Comparison of ENCODE assay signal across 9 cellular contexts in the genomic region with DNA sequence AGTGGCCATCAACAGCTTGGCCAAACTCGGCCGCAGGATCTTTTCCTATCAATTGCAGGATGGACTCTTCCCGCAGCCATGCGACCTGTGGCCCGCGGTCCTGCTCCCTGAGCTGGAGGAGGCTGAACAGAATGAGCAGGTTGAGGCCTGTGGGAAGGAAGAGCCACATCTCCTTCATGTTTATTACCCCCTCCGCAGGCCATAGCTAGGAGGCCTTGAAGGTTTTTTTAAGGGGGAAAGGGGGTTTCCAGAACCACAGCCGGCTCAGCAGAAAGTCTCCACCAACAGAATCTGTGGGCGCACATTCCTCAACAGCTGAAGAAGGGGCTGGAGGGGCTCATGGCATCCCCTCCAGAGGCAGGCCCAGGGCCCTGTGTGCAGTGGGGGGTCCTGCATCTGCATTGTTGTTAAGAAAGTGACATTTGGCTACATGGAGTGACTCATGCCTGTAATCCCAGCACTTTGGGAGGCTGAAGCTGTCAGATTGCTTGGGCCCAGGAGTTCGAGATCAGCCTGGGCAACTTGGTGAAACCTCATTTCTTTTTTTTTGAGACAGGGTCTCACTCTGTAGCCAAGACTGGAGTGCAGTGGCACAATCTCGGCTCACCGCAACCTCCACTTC. TPM values are rescaled to one million over a fixed set of nuclear protein-coding genes. Genes with fewer than 3 reads are reported as not detected.
A peak's percentile ranks its signal among the peaks of the same experiment; 100 is the strongest.
DNase-seq lines count a peak whose midpoint lies in the region; ATAC-seq, FAIRE-seq and TF ChIP-seq lines count a peak whose summit lies in the region.
"Had no signal": no experiment of that assay in that cellular context is flagged by ENCODE, and none has a peak within 500 bp of the region (broad histone marks: within the 10 kb centered on the region; RNA-seq: fewer than 3 reads in every experiment).

No MANE protein-coding gene starts in this region.

- FAIRE-seq in GM12878 (lab: Jason Lieb, UNC), result no peak

- no peaks in the 10 kb centered on the region for H3K27me3 ChIP-seq in CD8-positive, alpha-beta T cell (ENCODE audit: insufficient read depth, low read length)
- no peaks in the 10 kb centered on the region for H3K27me3 ChIP-seq in HCT116 (ENCODE audit: insufficient read depth, low read length)
- no peaks in the 10 kb centered on the region for H3K27me3 ChIP-seq in GM12878 (replicated peaks in 1 of 2; ENCODE audit: control insufficient read depth in 2 of 2, insufficient read depth in 2 of 2, low read length in 1 of 2)

- no peak for TF ChIP-seq EP300 in GM12878 (IDR thresholded peaks at IDR 0.05; ENCODE audit: borderline replicate concordance in 1 of 2, control insufficient read depth in 1 of 2, low read depth in 2 of 2, low read length in 2 of 2)

- in situ Hi-C loops in GM12878 (cut with MboI), result no loop called here

- SMC1A ChIA-PET in GM12878 (lab: Charles Lee; ENCODE audit: uncharacterized antibody, unreplicated experiment), result no interaction called here

- peak in 4 of 7 experiments; percentile 14 to 52 (median 38) for DNase-seq in CD8-positive, alpha-beta T cell
- DNase-seq in HCT116 (ENCODE audit: low read depth, low spot score) (no peak), GM12878 (ENCODE audit: low read depth, low spot score) (no peak), NCI-H146 (lab: John Stamatoyannopoulos, UW) (no peak)
- DNase-seq in natural killer cell treated with Interleukin-12 subunit alpha and Interleukin-12 subunit beta and Interleukin-15 and Interleukin-18, amount 100 ng/mL, for 72 hours (ENCODE audit: low spot score), result no peak
- DNase-seq in activated effector memory CD4-positive, alpha-beta T cell treated with Interleukin-2 at 50 U/mL for 16 hours, result no peak
- DNase-seq: NCI-H345 had no signal

- H3K4me3 ChIP-seq in CD8-positive, alpha-beta T cell (ENCODE audit: low read depth, low read length), result peak overlapping the region; percentile 46
- H3K4me3 ChIP-seq in HCT116 (replicated peaks in 1 of 2; ENCODE audit: low read depth in 1 of 2, low read length in 2 of 2) (peak overlapping the region; percentile 36 to 53), GM12878 (peak overlapping the region; percentile 76)

- TF ChIP-seq POLR2A in HCT116 (IDR thresholded peaks at IDR 0.05; ENCODE audit: borderline replicate concordance, extremely low read depth, insufficient read depth, insufficient read length) (no peak), GM12878 (IDR thresholded peaks at IDR 0.05; ENCODE audit: low read depth, low read length) (no peak)

- H3K9me3 ChIP-seq in CD8-positive, alpha-beta T cell (ENCODE audit: low read length), result no peaks in the 10 kb centered on the region
- H3K9me3 ChIP-seq in HCT116 (ENCODE audit: control insufficient read depth in 1 of 2, insufficient read depth in 1 of 2, low read depth in 1 of 2, low read length in 2 of 2), result no peaks in the 10 kb centered on the region
- H3K9me3 ChIP-seq in GM12878 (replicated peaks; ENCODE audit: control insufficient read depth, insufficient read depth, low read length), result no peaks in the 10 kb centered on the region

- WGBS in GM12878 (ENCODE audit: insufficient coverage, insufficient replicate concordance, low lambda C conversion rate, missing lambda C conversion rate), result 47% methylated on average over 12 of the region's 12 CpGs

- POLR2A ChIA-PET in CD8-positive, alpha-beta T cell (lab: Charles Lee), result interaction anchor here (0.6 kb wide), 2 partner anchors 51 to 417 kb away, joined by 3 to 4 read pairs; no protein-coding TSS in a partner anchor
- POLR2A ChIA-PET in HCT116 (lab: Charles Lee) (no interaction called here), GM12878 (lab: Charles Lee) (interaction anchor here (0.5 to 0.6 kb wide), 2 partner anchors 9 to 12 kb away, joined by 5 read pairs; no protein-coding TSS in a partner anchor)

- no peaks in the 10 kb centered on the region for H3K36me3 Mint-ChIP-seq in CD8-positive, alpha-beta T cell
- no peaks in the 10 kb centered on the region for H3K36me3 Mint-ChIP-seq in natural killer cell treated with Interleukin-12 subunit alpha and Interleukin-12 subunit beta and Interleukin-15 and Interleukin-18, amount 100 ng/mL, for 72 hours

- H2AFZ ChIP-seq in HCT116 (ENCODE audit: low read depth, low read length, poor library complexity, severe bottlenecking) (no peak overlapping the region), GM12878 (ENCODE audit: control insufficient read depth, low read depth, low read length) (peak overlapping the region; percentile 58)

- BruUV-seq in HCT116 (replicated peaks; lab: Mats Ljungman, UMichigan) (TSS peak; percentile 86), GM12878 (replicated peaks; lab: Mats Ljungman, UMichigan) (TSS peak; percentile 94)

- peak overlapping the region; percentile 92 for H3K27ac Mint-ChIP-seq in CD8-positive, alpha-beta T cell
- H3K27ac Mint-ChIP-seq in natural killer cell treated with Interleukin-12 subunit alpha and Interleukin-12 subunit beta and Interleukin-15 and Interleukin-18, amount 100 ng/mL, for 72 hours, result peak overlapping the region; percentile 70 to 73

- RAD21 ChIA-PET in HCT116 (lab: Charles Lee; ENCODE audit: low non-redundant PET in 1 of 2, low total read pairs in 2 of 2, uncharacterized antibody in 2 of 2, unreplicated experiment in 2 of 2), result no interaction called here
- RAD21 ChIA-PET in GM12878 (lab: Charles Lee; ENCODE audit: unreplicated experiment), result interaction anchor here (0.7 to 0.9 kb wide), 2 partner anchors 63 to 64 kb away, joined by 3 to 5 read pairs; no protein-coding TSS in a partner anchor

- H4K20me1 ChIP-seq in HCT116 (ENCODE audit: insufficient read depth) (no peaks in the 10 kb centered on the region), GM12878 (ENCODE audit: control insufficient read depth, insufficient read depth) (no peaks in the 10 kb centered on the region)

- H3K4me2 ChIP-seq in HCT116 (ENCODE audit: low read length) (peak overlapping the region; percentile 77), GM12878 (ENCODE audit: control insufficient read depth, insufficient read depth) (peak overlapping the region; percentile 79)

- no peaks in the 10 kb centered on the region for H3K79me2 ChIP-seq in HCT116 (ENCODE audit: insufficient read depth, low read length)
- no peaks in the 10 kb centered on the region for H3K79me2 ChIP-seq in GM12878 (ENCODE audit: control insufficient read depth, insufficient read depth, low read length)

- no peaks in the 10 kb centered on the region for H3K9me3 Mint-ChIP-seq in CD8-positive, alpha-beta T cell
- no peaks in the 10 kb centered on the region for H3K9me3 Mint-ChIP-seq in natural killer cell treated with Interleukin-12 subunit alpha and Interleukin-12 subunit beta and Interleukin-15 and Interleukin-18, amount 100 ng/mL, for 72 hours

- H3K4me1 Mint-ChIP-seq in CD8-positive, alpha-beta T cell (ENCODE audit: low read depth), result peaks cover 20% of the 10 kb centered on the region
- H3K4me1 Mint-ChIP-seq in natural killer cell treated with Interleukin-12 subunit alpha and Interleukin-12 subunit beta and Interleukin-15 and Interleukin-18, amount 100 ng/mL, for 72 hours (ENCODE audit: low read depth in 2 of 2), result peaks cover 5 to 8% of the 10 kb centered on the region in 2 donors

- H3K9ac ChIP-seq in HCT116 (ENCODE audit: low read length) (peak overlapping the region; percentile 47), GM12878 (ENCODE audit: control insufficient read depth, insufficient read depth, low read length) (peak overlapping the region; percentile 71)

- TF ChIP-seq CTCF in CD8-positive, alpha-beta T cell (IDR thresholded peaks at IDR 0.05), result no peak
- TF ChIP-seq CTCF in HCT116 (IDR thresholded peaks at IDR 0.05 in 2 of 3, conservative IDR thresholded peaks at IDR 0.05 in 1 of 3; ENCODE audit: borderline replicate concordance in 1 of 3, insufficient read depth in 1 of 3, low read depth in 2 of 3, low read length in 2 of 3), result no peak
- no peak for TF ChIP-seq CTCF in GM12878 (IDR thresholded peaks at IDR 0.05 in 2 of 3, conservative IDR thresholded peaks at IDR 0.05 in 1 of 3; ENCODE audit: control insufficient read depth in 2 of 3, extremely low read depth in 1 of 3, insufficient read depth in 1 of 3, low read depth in 3 of 3, low read length in 3 of 3)

- H3K4me1 ChIP-seq in CD8-positive, alpha-beta T cell (ENCODE audit: insufficient read depth, low read length), result peaks cover 26% of the 10 kb centered on the region
- H3K4me1 ChIP-seq in HCT116 (ENCODE audit: control insufficient read depth in 1 of 2, insufficient read depth in 2 of 2, low read length in 2 of 2) (peaks cover 4 to 26% of the 10 kb centered on the region in 2 experiments), GM12878 (ENCODE audit: control insufficient read depth, insufficient read depth, low read length) (peaks cover 10% of the 10 kb centered on the region)

- no peaks in the 10 kb centered on the region for H3K36me3 ChIP-seq in CD8-positive, alpha-beta T cell (ENCODE audit: insufficient read depth, low read length)
- H3K36me3 ChIP-seq in HCT116 (ENCODE audit: control insufficient read depth in 1 of 2, insufficient read depth in 2 of 2, low read length in 2 of 2) (no peaks in the 10 kb centered on the region), GM12878 (ENCODE audit: control insufficient read depth in 2 of 2, insufficient read depth in 2 of 2, low read length in 1 of 2) (no peaks in the 10 kb centered on the region)

- ATAC-seq in CD8-positive, alpha-beta T cell, result peak; percentile 70
- ATAC-seq in HCT116 (0 out of 2 replicates have a peak, but pooled peaks have one; percentile 2), GM12878 (peak; percentile 62), HG03342 (IDR thresholded peaks at IDR 0.05; ENCODE audit: unreplicated experiment) (no peak), HG03378 (IDR thresholded peaks at IDR 0.05; ENCODE audit: unreplicated experiment) (no peak)
- peak in 1 of 2 donors; percentile 3 for ATAC-seq in natural killer cell treated with Interleukin-12 subunit alpha and Interleukin-12 subunit beta and Interleukin-15 and Interleukin-18, amount 100 ng/mL, for 72 hours

- intact Hi-C loops in CD8-positive, alpha-beta T cell (cut with DNase I, micrococcal nuclease), result loop anchor here (1.0 to 5.0 kb wide), 3 partner anchors 25 to 48 kb away; a partner anchor contains a TSS
- intact Hi-C loops in HCT116 (cut with micrococcal nuclease), result no loop called here
- intact Hi-C loops in GM12878 (cut with micrococcal nuclease; ENCODE audit: unreplicated experiment), result loop anchor here (2.0 kb wide), 1 partner anchor 64 kb away; no protein-coding TSS in a partner anchor

- CTCF ChIA-PET in CD8-positive, alpha-beta T cell (lab: Charles Lee), result interaction anchor here (0.6 to 1.3 kb wide), 6 partner anchors 12 to 115 kb away, joined by 3 to 7 read pairs (median 4); no protein-coding TSS in a partner anchor
- CTCF ChIA-PET in HCT116 (lab: Charles Lee), result no interaction called here
- CTCF ChIA-PET in GM12878 (lab: Yijun Ruan, JAX), result interaction anchor here (1.3 to 1.4 kb wide), 4 partner anchors 28 to 66 kb away, joined by 3 to 5 read pairs (median 4); no protein-coding TSS in a partner anchor

- H3K27me3 Mint-ChIP-seq in CD8-positive, alpha-beta T cell (ENCODE audit: low read depth), result no peaks in the 10 kb centered on the region
- peaks cover 0 to 5% of the 10 kb centered on the region in 2 donors for H3K27me3 Mint-ChIP-seq in natural killer cell treated with Interleukin-12 subunit alpha and Interleukin-12 subunit beta and Interleukin-15 and Interleukin-18, amount 100 ng/mL, for 72 hours

- H3K4me3 Mint-ChIP-seq in CD8-positive, alpha-beta T cell, result peak overlapping the region; percentile 92
- peak overlapping the region; percentile 83 for H3K4me3 Mint-ChIP-seq in natural killer cell treated with Interleukin-12 subunit alpha and Interleukin-12 subunit beta and Interleukin-15 and Interleukin-18, amount 100 ng/mL, for 72 hours

- no peaks in the 10 kb centered on the region for H3K9me2 ChIP-seq in HCT116 (ENCODE audit: insufficient read depth)

- peak overlapping the region; percentile 23 for H3K27ac ChIP-seq in CD8-positive, alpha-beta T cell (ENCODE audit: low read depth, low read length)
- peak overlapping the region; percentile 42; the same call in 1 of the 2 replicates for H3K27ac ChIP-seq in HCT116 (ENCODE audit: low read depth, low read length)
- H3K27ac ChIP-seq in GM12878 (ENCODE audit: control insufficient read depth, insufficient read depth), result peak overlapping the region; percentile 47

- TF ChIP-seq RAD21 in HCT116 (IDR thresholded peaks at IDR 0.05; ENCODE audit: low read depth), result no peak
- TF ChIP-seq RAD21 in GM12878 (IDR thresholded peaks at IDR 0.05; ENCODE audit: insufficient read depth, low read depth, low read length), result no peak

RNA-seq across cellular contexts. Expression of a gene that starts 25.2 kb away (rescaled TPM):
- 10 to 100 TPM; 20.9 to 22.6 TPM for total RNA-seq in CD8-positive, alpha-beta T cell
- total RNA-seq in HCT116 (2021; ENCODE audit: unreplicated experiment) (17.8 TPM), GM12878 (2014; rRNA removed) (3.3 and 3.5 TPM in 2 replicates), GM12878 (2014; rRNA removed; fragmentation: Illumina TruSeq; extraction: Trizol) (3.0 and 3.1 TPM in 2 replicates), GM12878 (2021) (7.3 and 8.7 TPM in 2 replicates)
- polyA plus RNA-seq in HCT116 (2012), result 8.8 and 9.1 TPM in 2 replicates
- total RNA-seq in GM12878 (2013; cell fraction: nucleolus; rRNA removed), result 16.2 and 20.5 TPM in 2 replicates
- polyA plus RNA-seq in GM12878 (2011; ENCODE audit: low read depth), result 2.6 TPM
- polyA plus RNA-seq in GM12878 (2011; rRNA removed) (2.6 and 3.7 TPM in 2 replicates), GM12878 (2014; fragmentation: Illumina TruSeq; extraction: Trizol) (2.0 and 3.3 TPM in 2 replicates), GM12878 (2014; fragmentation: Nextera tagmentation; extraction: Ambion mirVana) (under 1 TPM; 0.16 to 0.40 TPM), GM12878 (2014; rRNA removed) (4.4 and 8.1 TPM in 2 replicates), GM12878 (2016; fragmentation: Nextera tagmentation; extraction: Ambion mirVana) (1 to 10 TPM in 1 of 2 experiments, under 1 TPM in 1; 0.89 to 1.3 TPM)
- polyA plus RNA-seq in GM12878 (2011; cell fraction: cytosol; rRNA removed), result 2.7 and 2.9 TPM in 2 replicates
- polyA plus RNA-seq in GM12878 (2011; cell fraction: nucleus; rRNA removed), result 17.1 and 21.0 TPM in 2 replicates
- polyA plus RNA-seq in GM12878 (2012), result 3.4 and 3.7 TPM in 2 replicates
- 8.1 and 8.9 TPM in 2 replicates for polyA minus RNA-seq in GM12878 (2011; rRNA and poly(A)+ RNA removed)
- 1.1 and 2.2 TPM in 2 replicates for polyA minus RNA-seq in GM12878 (2011; cell fraction: cytosol; rRNA and poly(A)+ RNA removed)
- polyA minus RNA-seq in GM12878 (2011; cell fraction: nucleus; rRNA and poly(A)+ RNA removed), result 5.7 and 11.5 TPM in 2 replicates
- 10 to 100 TPM; 14.4 to 25.7 TPM for total RNA-seq in natural killer cell treated with Interleukin-12 subunit alpha and Interleukin-12 subunit beta and Interleukin-15 and Interleukin-18, amount 100 ng/mL, for 72 hours

RNA-seq across cellular contexts. Expression of a gene that starts 55.7 kb away (rescaled TPM):
- total RNA-seq in CD8-positive, alpha-beta T cell, result 1 to 10 TPM in 1 of 2 experiments, under 1 TPM in 1; 0.73 to 1.1 TPM
- total RNA-seq in HCT116 (2021; ENCODE audit: unreplicated experiment) (not detected), GM12878 (2014; rRNA removed) (not detected in 2 replicates), GM12878 (2014; rRNA removed; fragmentation: Illumina TruSeq; extraction: Trizol) (not detected in 2 replicates), GM12878 (2021) (not detected in 2 replicates)
- polyA plus RNA-seq in HCT116 (2012), result not detected in 2 replicates
- total RNA-seq in GM12878 (2013; cell fraction: nucleolus; rRNA removed), result not detected in 2 replicates
- polyA plus RNA-seq in GM12878 (2011; ENCODE audit: low read depth), result not detected
- polyA plus RNA-seq in GM12878 (2011; rRNA removed) (0.12 TPM in 1 of 2 replicates, not detected in the other), GM12878 (2014; fragmentation: Illumina TruSeq; extraction: Trizol) (not detected in 2 replicates), GM12878 (2014; fragmentation: Nextera tagmentation; extraction: Ambion mirVana) (not detected), GM12878 (2014; rRNA removed) (not detected in 2 replicates), GM12878 (2016; fragmentation: Nextera tagmentation; extraction: Ambion mirVana) (not detected)
- polyA plus RNA-seq in GM12878 (2011; cell fraction: cytosol; rRNA removed), result not detected in 2 replicates
- not detected in 2 replicates for polyA plus RNA-seq in GM12878 (2011; cell fraction: nucleus; rRNA removed)
- not detected in 2 replicates for polyA plus RNA-seq in GM12878 (2012)
- polyA minus RNA-seq in GM12878 (2011; rRNA and poly(A)+ RNA removed), result not detected in 2 replicates
- not detected in 2 replicates for polyA minus RNA-seq in GM12878 (2011; cell fraction: cytosol; rRNA and poly(A)+ RNA removed)
- not detected in 2 replicates for polyA minus RNA-seq in GM12878 (2011; cell fraction: nucleus; rRNA and poly(A)+ RNA removed)
- 1 to 10 TPM; 1.1 to 2.1 TPM for total RNA-seq in natural killer cell treated with Interleukin-12 subunit alpha and Interleukin-12 subunit beta and Interleukin-15 and Interleukin-18, amount 100 ng/mL, for 72 hours

Comparison
In these comparisons a context has a peak if more than half of its experiments do, and no peak if none do; other contexts are left out.
1. ATAC-seq: peak in CD8-positive, alpha-beta T cell (single experiment), HCT116 (single experiment) and GM12878 (single experiment); none in HG03342 (single experiment) and HG03378 (single experiment).
2. DNase-seq: peak in CD8-positive, alpha-beta T cell (4 of 7); none in HCT116 (single experiment), GM12878 (single experiment), natural killer cell treated with Interleukin-12 subunit alpha and Interleukin-12 subunit beta and Interleukin-15 and Interleukin-18, amount 100 ng/mL, for 72 hours (single experiment), activated effector memory CD4-positive, alpha-beta T cell treated with Interleukin-2 at 50 U/mL for 16 hours (single experiment) and NCI-H146 (single experiment).
3. Peak in every context shown above with its lines, with median percentiles within 50 percentile points of each other: H3K27ac ChIP-seq and H3K4me3 ChIP-seq.